ENCODE assay signal across 1 cellular context in the genomic region with DNA sequence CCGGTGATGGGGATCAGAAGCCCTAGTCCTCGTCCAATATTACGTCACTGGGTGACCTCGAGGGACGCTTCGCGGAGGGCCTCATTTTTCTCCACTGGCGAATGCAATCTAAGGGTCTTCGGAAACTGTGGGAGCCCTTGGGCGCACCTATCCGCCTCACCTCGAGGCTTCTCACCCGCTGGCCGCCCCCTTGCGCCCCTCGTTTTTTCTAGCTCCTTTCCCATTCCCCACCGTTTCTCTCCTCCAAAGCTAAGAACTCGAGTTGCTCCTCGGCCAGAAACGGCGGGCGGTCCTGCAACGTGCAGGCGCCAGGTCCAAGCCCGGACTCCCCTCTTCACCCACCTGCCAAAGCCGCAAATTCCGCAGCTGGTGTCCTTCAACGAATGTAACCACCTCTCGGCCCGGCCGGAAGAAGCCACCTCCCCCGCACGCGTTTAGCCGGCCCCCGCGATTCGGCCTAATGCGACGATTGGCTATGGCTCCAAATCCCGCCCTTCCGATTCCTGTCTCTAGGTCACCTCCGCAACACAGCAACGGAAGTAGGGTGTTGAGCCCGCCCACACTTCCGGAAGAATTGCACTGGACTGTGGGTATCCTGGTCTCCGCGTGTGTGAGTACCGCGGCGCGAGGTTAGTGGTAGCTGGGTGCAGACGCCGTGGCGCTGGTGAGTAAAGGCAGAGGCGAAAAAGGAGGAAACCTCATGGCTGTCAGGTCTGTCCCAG.
A peak's percentile ranks its signal among the peaks of the same experiment; 100 is the strongest.
TF ChIP-seq lines count a peak whose summit lies in the region.

A gene with protein sequence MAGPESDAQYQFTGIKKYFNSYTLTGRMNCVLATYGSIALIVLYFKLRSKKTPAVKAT (minus strand): TSS at position 409 of the 722 bp plus-strand sequence. CDS start 4,018 bp downstream, outside the sequence.
A gene with protein sequence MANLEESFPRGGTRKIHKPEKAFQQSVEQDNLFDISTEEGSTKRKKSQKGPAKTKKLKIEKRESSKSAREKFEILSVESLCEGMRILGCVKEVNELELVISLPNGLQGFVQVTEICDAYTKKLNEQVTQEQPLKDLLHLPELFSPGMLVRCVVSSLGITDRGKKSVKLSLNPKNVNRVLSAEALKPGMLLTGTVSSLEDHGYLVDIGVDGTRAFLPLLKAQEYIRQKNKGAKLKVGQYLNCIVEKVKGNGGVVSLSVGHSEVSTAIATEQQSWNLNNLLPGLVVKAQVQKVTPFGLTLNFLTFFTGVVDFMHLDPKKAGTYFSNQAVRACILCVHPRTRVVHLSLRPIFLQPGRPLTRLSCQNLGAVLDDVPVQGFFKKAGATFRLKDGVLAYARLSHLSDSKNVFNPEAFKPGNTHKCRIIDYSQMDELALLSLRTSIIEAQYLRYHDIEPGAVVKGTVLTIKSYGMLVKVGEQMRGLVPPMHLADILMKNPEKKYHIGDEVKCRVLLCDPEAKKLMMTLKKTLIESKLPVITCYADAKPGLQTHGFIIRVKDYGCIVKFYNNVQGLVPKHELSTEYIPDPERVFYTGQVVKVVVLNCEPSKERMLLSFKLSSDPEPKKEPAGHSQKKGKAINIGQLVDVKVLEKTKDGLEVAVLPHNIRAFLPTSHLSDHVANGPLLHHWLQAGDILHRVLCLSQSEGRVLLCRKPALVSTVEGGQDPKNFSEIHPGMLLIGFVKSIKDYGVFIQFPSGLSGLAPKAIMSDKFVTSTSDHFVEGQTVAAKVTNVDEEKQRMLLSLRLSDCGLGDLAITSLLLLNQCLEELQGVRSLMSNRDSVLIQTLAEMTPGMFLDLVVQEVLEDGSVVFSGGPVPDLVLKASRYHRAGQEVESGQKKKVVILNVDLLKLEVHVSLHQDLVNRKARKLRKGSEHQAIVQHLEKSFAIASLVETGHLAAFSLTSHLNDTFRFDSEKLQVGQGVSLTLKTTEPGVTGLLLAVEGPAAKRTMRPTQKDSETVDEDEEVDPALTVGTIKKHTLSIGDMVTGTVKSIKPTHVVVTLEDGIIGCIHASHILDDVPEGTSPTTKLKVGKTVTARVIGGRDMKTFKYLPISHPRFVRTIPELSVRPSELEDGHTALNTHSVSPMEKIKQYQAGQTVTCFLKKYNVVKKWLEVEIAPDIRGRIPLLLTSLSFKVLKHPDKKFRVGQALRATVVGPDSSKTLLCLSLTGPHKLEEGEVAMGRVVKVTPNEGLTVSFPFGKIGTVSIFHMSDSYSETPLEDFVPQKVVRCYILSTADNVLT (N-terminal part only) (plus strand): TSS at position 560 of the 722 bp plus-strand sequence. CDS start 1,801 bp downstream, outside the sequence.

TF ChIP-seq in HepG2, 621 proteins besides CTCF, POLR2A, EP300 and RAD21 (continued from another document and continues in another):
- peak; percentile 94 for TF ChIP-seq MXD4 (CRISPR knock-in tag; IDR thresholded peaks at IDR 0.05)
- peak; percentile 77 for TF ChIP-seq CBX1 (IDR thresholded peaks at IDR 0.05; ENCODE audit: low read depth)
- TF ChIP-seq ZFP36L1 (CRISPR knock-in tag; IDR thresholded peaks at IDR 0.05): no peak
- no peak for TF ChIP-seq LCORL (IDR thresholded peaks at IDR 0.05)
- peak; percentile 39; the same call in 1 of the 2 replicates for TF ChIP-seq LCORL (CRISPR knock-in tag; IDR thresholded peaks at IDR 0.05)
- TF ChIP-seq, protein P1, sequence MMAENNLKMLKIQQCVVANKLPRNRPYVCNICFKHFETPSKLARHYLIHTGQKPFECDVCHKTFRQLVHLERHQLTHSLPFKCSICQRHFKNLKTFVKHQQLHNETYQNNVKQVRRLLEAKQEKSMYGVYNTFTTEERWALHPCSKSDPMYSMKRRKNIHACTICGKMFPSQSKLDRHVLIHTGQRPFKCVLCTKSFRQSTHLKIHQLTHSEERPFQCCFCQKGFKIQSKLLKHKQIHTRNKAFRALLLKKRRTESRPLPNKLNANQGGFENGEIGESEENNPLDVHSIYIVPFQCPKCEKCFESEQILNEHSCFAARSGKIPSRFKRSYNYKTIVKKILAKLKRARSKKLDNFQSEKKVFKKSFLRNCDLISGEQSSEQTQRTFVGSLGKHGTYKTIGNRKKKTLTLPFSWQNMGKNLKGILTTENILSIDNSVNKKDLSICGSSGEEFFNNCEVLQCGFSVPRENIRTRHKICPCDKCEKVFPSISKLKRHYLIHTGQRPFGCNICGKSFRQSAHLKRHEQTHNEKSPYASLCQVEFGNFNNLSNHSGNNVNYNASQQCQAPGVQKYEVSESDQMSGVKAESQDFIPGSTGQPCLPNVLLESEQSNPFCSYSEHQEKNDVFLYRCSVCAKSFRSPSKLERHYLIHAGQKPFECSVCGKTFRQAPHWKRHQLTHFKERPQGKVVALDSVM (CRISPR knock-in tag; IDR thresholded peaks at IDR 0.05): 0 out of 2 replicates have a peak, but pooled peaks have one; percentile 32
- 0 out of 2 replicates have a peak, but pooled peaks have one; percentile 21 for TF ChIP-seq ZNF629 (CRISPR knock-in tag; conservative IDR thresholded peaks at IDR 0.05)
- peak; percentile 11; the same call in 1 of the 2 replicates for TF ChIP-seq ZIK1 (CRISPR knock-in tag; IDR thresholded peaks at IDR 0.05; ENCODE audit: borderline replicate concordance, low read depth)
- TF ChIP-seq ZNF777 (CRISPR knock-in tag; IDR thresholded peaks at IDR 0.05): no peak
- TF ChIP-seq, protein P2, sequence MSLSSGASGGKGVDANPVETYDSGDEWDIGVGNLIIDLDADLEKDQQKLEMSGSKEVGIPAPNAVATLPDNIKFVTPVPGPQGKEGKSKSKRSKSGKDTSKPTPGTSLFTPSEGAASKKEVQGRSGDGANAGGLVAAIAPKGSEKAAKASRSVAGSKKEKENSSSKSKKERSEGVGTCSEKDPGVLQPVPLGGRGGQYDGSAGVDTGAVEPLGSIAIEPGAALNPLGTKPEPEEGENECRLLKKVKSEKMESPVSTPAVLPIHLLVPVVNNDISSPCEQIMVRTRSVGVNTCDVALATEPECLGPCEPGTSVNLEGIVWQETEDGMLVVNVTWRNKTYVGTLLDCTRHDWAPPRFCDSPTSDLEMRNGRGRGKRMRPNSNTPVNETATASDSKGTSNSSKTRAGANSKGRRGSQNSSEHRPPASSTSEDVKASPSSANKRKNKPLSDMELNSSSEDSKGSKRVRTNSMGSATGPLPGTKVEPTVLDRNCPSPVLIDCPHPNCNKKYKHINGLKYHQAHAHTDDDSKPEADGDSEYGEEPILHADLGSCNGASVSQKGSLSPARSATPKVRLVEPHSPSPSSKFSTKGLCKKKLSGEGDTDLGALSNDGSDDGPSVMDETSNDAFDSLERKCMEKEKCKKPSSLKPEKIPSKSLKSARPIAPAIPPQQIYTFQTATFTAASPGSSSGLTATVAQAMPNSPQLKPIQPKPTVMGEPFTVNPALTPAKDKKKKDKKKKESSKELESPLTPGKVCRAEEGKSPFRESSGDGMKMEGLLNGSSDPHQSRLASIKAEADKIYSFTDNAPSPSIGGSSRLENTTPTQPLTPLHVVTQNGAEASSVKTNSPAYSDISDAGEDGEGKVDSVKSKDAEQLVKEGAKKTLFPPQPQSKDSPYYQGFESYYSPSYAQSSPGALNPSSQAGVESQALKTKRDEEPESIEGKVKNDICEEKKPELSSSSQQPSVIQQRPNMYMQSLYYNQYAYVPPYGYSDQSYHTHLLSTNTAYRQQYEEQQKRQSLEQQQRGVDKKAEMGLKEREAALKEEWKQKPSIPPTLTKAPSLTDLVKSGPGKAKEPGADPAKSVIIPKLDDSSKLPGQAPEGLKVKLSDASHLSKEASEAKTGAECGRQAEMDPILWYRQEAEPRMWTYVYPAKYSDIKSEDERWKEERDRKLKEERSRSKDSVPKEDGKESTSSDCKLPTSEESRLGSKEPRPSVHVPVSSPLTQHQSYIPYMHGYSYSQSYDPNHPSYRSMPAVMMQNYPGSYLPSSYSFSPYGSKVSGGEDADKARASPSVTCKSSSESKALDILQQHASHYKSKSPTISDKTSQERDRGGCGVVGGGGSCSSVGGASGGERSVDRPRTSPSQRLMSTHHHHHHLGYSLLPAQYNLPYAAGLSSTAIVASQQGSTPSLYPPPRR (CRISPR knock-in tag; IDR thresholded peaks at IDR 0.05; ENCODE audit: borderline replicate concordance): no peak; the same call in 1 of the 2 replicates
- TF ChIP-seq, protein P3, sequence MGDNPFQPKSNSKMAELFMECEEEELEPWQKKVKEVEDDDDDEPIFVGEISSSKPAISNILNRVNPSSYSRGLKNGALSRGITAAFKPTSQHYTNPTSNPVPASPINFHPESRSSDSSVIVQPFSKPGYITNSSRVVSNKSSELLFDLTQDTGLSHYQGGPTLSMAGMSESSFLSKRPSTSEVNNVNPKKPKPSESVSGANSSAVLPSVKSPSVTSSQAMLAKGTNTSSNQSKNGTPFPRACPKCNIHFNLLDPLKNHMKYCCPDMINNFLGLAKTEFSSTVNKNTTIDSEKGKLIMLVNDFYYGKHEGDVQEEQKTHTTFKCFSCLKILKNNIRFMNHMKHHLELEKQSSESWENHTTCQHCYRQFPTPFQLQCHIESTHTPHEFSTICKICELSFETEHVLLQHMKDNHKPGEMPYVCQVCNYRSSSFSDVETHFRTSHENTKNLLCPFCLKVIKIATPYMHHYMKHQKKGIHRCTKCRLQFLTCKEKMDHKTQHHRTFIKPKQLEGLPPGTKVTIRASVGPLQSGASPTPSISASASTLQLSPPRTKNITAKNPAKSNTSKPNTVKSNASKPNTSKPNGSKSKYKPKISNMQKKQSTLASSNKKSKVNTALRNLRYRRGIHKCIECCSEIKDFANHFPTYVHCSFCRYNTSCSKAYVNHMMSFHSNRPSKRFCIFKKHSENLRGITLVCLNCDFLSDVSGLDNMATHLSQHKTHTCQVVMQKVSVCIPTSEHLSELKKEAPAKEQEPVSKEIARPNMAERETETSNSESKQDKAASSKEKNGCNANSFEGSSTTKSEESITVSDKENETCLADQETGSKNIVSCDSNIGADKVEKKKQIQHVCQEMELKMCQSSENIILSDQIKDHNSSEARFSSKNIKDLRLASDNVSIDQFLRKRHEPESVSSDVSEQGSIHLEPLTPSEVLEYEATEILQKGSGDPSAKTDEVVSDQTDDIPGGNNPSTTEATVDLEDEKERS (CRISPR knock-in tag; IDR thresholded peaks at IDR 0.05): no peak
- peak; percentile 88 for TF ChIP-seq SP4 (CRISPR knock-in tag; IDR thresholded peaks at IDR 0.05)
- TF ChIP-seq, protein P4, sequence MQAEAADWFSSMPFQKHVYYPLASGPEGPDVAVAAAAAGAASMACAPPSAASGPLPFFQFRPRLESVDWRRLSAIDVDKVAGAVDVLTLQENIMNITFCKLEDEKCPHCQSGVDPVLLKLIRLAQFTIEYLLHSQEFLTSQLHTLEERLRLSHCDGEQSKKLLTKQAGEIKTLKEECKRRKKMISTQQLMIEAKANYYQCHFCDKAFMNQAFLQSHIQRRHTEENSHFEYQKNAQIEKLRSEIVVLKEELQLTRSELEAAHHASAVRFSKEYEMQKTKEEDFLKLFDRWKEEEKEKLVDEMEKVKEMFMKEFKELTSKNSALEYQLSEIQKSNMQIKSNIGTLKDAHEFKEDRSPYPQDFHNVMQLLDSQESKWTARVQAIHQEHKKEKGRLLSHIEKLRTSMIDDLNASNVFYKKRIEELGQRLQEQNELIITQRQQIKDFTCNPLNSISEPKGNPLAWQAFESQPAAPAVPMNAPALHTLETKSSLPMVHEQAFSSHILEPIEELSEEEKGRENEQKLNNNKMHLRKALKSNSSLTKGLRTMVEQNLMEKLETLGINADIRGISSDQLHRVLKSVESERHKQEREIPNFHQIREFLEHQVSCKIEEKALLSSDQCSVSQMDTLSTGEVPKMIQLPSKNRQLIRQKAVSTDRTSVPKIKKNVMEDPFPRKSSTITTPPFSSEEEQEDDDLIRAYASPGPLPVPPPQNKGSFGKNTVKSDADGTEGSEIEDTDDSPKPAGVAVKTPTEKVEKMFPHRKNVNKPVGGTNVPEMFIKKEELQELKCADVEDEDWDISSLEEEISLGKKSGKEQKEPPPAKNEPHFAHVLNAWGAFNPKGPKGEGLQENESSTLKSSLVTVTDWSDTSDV (CRISPR knock-in tag; IDR thresholded peaks at IDR 0.05): peak; percentile 93
- TF ChIP-seq FOXM1 (CRISPR knock-in tag; IDR thresholded peaks at IDR 0.05): no peak
- TF ChIP-seq ZNF615 (CRISPR knock-in tag; IDR thresholded peaks at IDR 0.05; ENCODE audit: borderline replicate concordance): 0 out of 2 replicates have a peak, but pooled peaks have one; percentile 31
- TF ChIP-seq, protein P5, sequence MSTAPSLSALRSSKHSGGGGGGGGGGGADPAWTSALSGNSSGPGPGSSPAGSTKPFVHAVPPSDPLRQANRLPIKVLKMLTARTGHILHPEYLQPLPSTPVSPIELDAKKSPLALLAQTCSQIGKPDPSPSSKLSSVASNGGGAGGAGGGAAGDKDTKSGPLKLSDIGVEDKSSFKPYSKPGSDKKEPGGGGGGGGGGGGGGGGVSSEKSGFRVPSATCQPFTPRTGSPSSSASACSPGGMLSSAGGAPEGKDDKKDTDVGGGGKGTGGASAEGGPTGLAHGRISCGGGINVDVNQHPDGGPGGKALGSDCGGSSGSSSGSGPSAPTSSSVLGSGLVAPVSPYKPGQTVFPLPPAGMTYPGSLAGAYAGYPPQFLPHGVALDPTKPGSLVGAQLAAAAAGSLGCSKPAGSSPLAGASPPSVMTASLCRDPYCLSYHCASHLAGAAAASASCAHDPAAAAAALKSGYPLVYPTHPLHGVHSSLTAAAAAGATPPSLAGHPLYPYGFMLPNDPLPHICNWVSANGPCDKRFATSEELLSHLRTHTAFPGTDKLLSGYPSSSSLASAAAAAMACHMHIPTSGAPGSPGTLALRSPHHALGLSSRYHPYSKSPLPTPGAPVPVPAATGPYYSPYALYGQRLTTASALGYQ (CRISPR knock-in tag; IDR thresholded peaks at IDR 0.05): 0 out of 2 replicates have a peak, but pooled peaks have one; percentile 66
- TF ChIP-seq FOXK2 (IDR thresholded peaks at IDR 0.05): peak; percentile 73
- TF ChIP-seq ZSCAN31 (CRISPR knock-in tag; IDR thresholded peaks at IDR 0.05; ENCODE audit: low read depth): no peak
- TF ChIP-seq ARHGAP35 (CRISPR knock-in tag; IDR thresholded peaks at IDR 0.05; ENCODE audit: borderline replicate concordance): no peak; the same call in 1 of the 2 replicates
- TF ChIP-seq ZNF550 (CRISPR knock-in tag; IDR thresholded peaks at IDR 0.05; ENCODE audit: borderline replicate concordance): no peak
- TF ChIP-seq ZNF33B (CRISPR knock-in tag; IDR thresholded peaks at IDR 0.05): 0 out of 2 replicates have a peak, but pooled peaks have one; percentile 48
- peak; percentile 57 for TF ChIP-seq SRSF1 (optimal IDR thresholded peaks at IDR 0.05; ENCODE audit: low read depth, low read length)
- TF ChIP-seq MTA1 (CRISPR knock-in tag; IDR thresholded peaks at IDR 0.05; ENCODE audit: borderline replicate concordance): peak; percentile 45; the same call in 1 of the 2 replicates
- TF ChIP-seq HDAC1 (CRISPR knock-in tag; IDR thresholded peaks at IDR 0.05): peak; percentile 97
- TF ChIP-seq ZNF644 (CRISPR knock-in tag; IDR thresholded peaks at IDR 0.05; ENCODE audit: low read depth): no peak
- TF ChIP-seq HDAC6 (IDR thresholded peaks at IDR 0.05; ENCODE audit: low read depth, low read length): no peak
